Comparison of ENCODE assay signal across 1 cellular context in genomic region chr20:38046572-38046971, GRCh38.
TF ChIP-seq lines count a peak whose summit lies in the region.

No MANE protein-coding gene starts in this region.

TF ChIP-seq in IMR-90, 13 proteins besides CTCF, POLR2A, EP300 and RAD21:
- no peak for TF ChIP-seq NFE2L2 (IDR thresholded peaks at IDR 0.05; ENCODE audit: low read depth, low read length)
